Comparison of ENCODE assay signal across 30 cellular contexts in the genomic region with DNA sequence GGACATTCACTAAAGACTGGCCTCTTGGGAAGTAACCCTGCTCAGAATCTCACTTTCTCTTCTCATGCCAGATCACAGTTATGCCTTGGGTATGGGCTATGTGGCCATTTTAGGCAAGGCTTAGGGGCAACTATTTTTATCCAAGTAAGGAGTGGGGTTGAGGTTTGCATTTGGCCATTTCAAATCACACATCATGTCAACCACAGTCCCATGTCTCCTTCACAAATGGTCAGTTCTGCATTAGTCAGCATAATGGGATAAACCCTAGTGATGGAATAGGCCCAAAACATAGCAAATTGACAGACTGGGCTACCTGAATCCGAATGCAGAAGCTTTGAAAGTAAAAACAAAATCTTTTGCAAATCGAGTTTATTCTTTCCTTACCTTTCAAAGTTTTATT. TPM values are rescaled to one million over a fixed set of nuclear protein-coding genes. Genes with fewer than 3 reads are reported as not detected.
DNase-seq lines count a peak whose midpoint lies in the region; ATAC-seq, FAIRE-seq and TF ChIP-seq lines count a peak whose summit lies in the region.
"Had no signal": no experiment of that assay in that cellular context is flagged by ENCODE, and none has a peak within 500 bp of the region (broad histone marks: within the 10 kb centered on the region; RNA-seq: fewer than 3 reads in every experiment).

No MANE protein-coding gene starts in this region.

- ATAC-seq in HepG2 (no peak), right lobe of liver (no peak)
- ATAC-seq: foreskin keratinocyte, T-cell had no signal

- TF ChIP-seq POLR2A in HepG2 (IDR thresholded peaks at IDR 0.05; ENCODE audit: insufficient read depth in 1 of 2, low read depth in 2 of 2, low read length in 2 of 2), result no peak
- no peak for TF ChIP-seq POLR2A in right lobe of liver (IDR thresholded peaks at IDR 0.05)
- TF ChIP-seq POLR2A in spleen (IDR thresholded peaks at IDR 0.05), result no peak

- no peaks in the 10 kb centered on the region for H3K36me3 ChIP-seq in HepG2 (replicated peaks in 1 of 2; ENCODE audit: control insufficient read depth in 1 of 2, insufficient read depth in 2 of 2, low read length in 2 of 2)
- no peaks in the 10 kb centered on the region for H3K36me3 ChIP-seq in right lobe of liver
- no peaks in the 10 kb centered on the region for H3K36me3 ChIP-seq in spleen
- no peaks in the 10 kb centered on the region for H3K36me3 ChIP-seq in Caco-2 (ENCODE audit: control insufficient read depth, insufficient read depth, low read length)
- H3K36me3 ChIP-seq: neutrophil had no signal

- H3K36me3 Mint-ChIP-seq in Caco-2 (ENCODE audit: insufficient read depth, unreplicated experiment), result no peaks in the 10 kb centered on the region
- H3K36me3 Mint-ChIP-seq: activated naive CD8-positive, alpha-beta T cell; T-cell had no signal

- H3K27me3 ChIP-seq in HepG2 (ENCODE audit: control insufficient read depth in 1 of 2, insufficient read depth in 2 of 2, low read length in 2 of 2) (no peaks in the 10 kb centered on the region), right lobe of liver (peaks cover 0 to 4% of the 10 kb centered on the region in 2 donors), spleen (replicated peaks in 1 of 7) (no peaks in the 10 kb centered on the region), Caco-2 (replicated peaks; ENCODE audit: control insufficient read depth, insufficient read depth, low read length) (no peaks in the 10 kb centered on the region)
- H3K27me3 ChIP-seq: foreskin keratinocyte, hepatocyte, neutrophil had no signal

- POLR2A ChIA-PET in HepG2 (lab: Yijun Ruan, JAX) (no interaction called here), Caco-2 (lab: Charles Lee) (no interaction called here)

- DNase-seq in HepG2 (ENCODE audit: low spot score) (no peak), right lobe of liver (no peak), RPMI7951 (ENCODE audit: low read depth) (peak; percentile 58), myocyte (ENCODE audit: low read depth) (peak; percentile 82), hypothalamus (lab: John Stamatoyannopoulos, UW) (no peak), T-helper 1 cell (no peak), spleen (no peak), Caco-2 (no peak)
- DNase-seq: activated CD4-positive, alpha-beta T cell treated with anti-CD3 and anti-CD28 coated beads for 4 hours; C1 segment of cervical spinal cord; Calu3; H7; KBM-7; NCI-H187; NCI-H748 treated with DMSO at 0.1 percent for 48 hours; Right ventricle myocardium superior; stimulated activated CD4-positive, alpha-beta T cell treated with anti-CD3 and anti-CD28 coated beads, Interleukin-4, amount 100 ng/mL, for 24 hours; stimulated activated naive CD8-positive, alpha-beta T cell treated with anti-CD3 and anti-CD28 coated beads, Interleukin-15, Interleukin-2, amounts not matched to agents 100 U/mL and 50 U/mL, for 24 hours; T-cell; trophoblast cell had no signal

- TF ChIP-seq RAD21 in HepG2 (CRISPR knock-in tag; IDR thresholded peaks at IDR 0.05), result no peak

- no peaks in the 10 kb centered on the region for H3K79me2 ChIP-seq in HepG2 (ENCODE audit: insufficient read depth, low read length)
- H3K79me2 ChIP-seq: hepatocyte had no signal

- no peak overlapping the region for H3K9ac ChIP-seq in HepG2 (ENCODE audit: insufficient read depth, low read depth, low read length)

- no peak overlapping the region for H3K4me3 Mint-ChIP-seq in Caco-2 (ENCODE audit: unreplicated experiment)
- H3K4me3 Mint-ChIP-seq: activated naive CD8-positive, alpha-beta T cell; T-cell had no signal

- in situ Hi-C loops in HepG2 (cut with HindIII; ENCODE audit: extremely low pct_ligation_motif_present, low pct_unique_long_range_greater_than_20kb), result no loop called here

- H3K4me1 ChIP-seq in HepG2 (ENCODE audit: insufficient read depth, low read length), result peaks cover under 1% of the 10 kb centered on the region; the same call in 1 of the 2 replicates
- H3K4me1 ChIP-seq in right lobe of liver, result no peaks in the 10 kb centered on the region
- peaks cover 0 to 12% (median 0%) of the 10 kb centered on the region in 6 donors for H3K4me1 ChIP-seq in spleen
- H3K4me1 ChIP-seq in Caco-2, result no peaks in the 10 kb centered on the region
- H3K4me1 ChIP-seq: foreskin keratinocyte had no signal

- H3K4me1 Mint-ChIP-seq in Caco-2 (ENCODE audit: low read depth, unreplicated experiment), result no peaks in the 10 kb centered on the region

- no peaks in the 10 kb centered on the region for H4K20me1 ChIP-seq in HepG2 (ENCODE audit: insufficient read depth, low read length)

- TF ChIP-seq EP300 in HepG2 (IDR thresholded peaks at IDR 0.05; ENCODE audit: low read depth in 2 of 2, low read length in 2 of 2) (no peak), HepG2 (CRISPR knock-in tag; IDR thresholded peaks at IDR 0.05; ENCODE audit: borderline replicate concordance) (no peak)

- FAIRE-seq in HepG2 (lab: Jason Lieb, UNC), result no peak
- FAIRE-seq: A204.1 had no signal

- H3K9me3 Mint-ChIP-seq in Caco-2 (ENCODE audit: unreplicated experiment), result no peaks in the 10 kb centered on the region
- H3K9me3 Mint-ChIP-seq: T-cell had no signal

- H3K4me2 ChIP-seq in HepG2 (ENCODE audit: low read depth, low read length), result no peak overlapping the region
- H3K4me2 ChIP-seq: hepatocyte had no signal

- BruUV-seq in HepG2 (replicated peaks; lab: Mats Ljungman, UMichigan) (no TSS peak), Caco-2 (replicated peaks; lab: Mats Ljungman, UMichigan) (no TSS peak)

- WGBS in HepG2 (ENCODE audit: low lambda C conversion rate), result 0% methylated on average over 2 of the region's 2 CpGs
- 29% methylated on average over 2 of the region's 2 CpGs for WGBS in right lobe of liver (ENCODE audit: insufficient coverage, low coverage, low lambda C conversion rate, missing lambda C conversion rate)
- 38 to 95% (median 80%) methylated on average over 2 of the region's 2 CpGs for WGBS in spleen, 5 donors

- TF ChIP-seq CTCF in HepG2 (CRISPR knock-in tag; IDR thresholded peaks at IDR 0.05), result no peak
- no peak for TF ChIP-seq CTCF in right lobe of liver (IDR thresholded peaks at IDR 0.05)
- no peak for TF ChIP-seq CTCF in spleen (IDR thresholded peaks at IDR 0.05 in 8 of 11, conservative IDR thresholded peaks at IDR 0.05 in 3 of 11)
- no peak for TF ChIP-seq CTCF in Caco-2 (IDR thresholded peaks at IDR 0.05; ENCODE audit: insufficient read depth in 1 of 2, low read depth in 1 of 2, low read length in 1 of 2, severe bottlenecking in 1 of 2, unreplicated experiment in 1 of 2)

- no peaks in the 10 kb centered on the region for H3K27me3 Mint-ChIP-seq in Caco-2 (ENCODE audit: insufficient read depth, unreplicated experiment)
- H3K27me3 Mint-ChIP-seq: activated naive CD8-positive, alpha-beta T cell had no signal

- no peak overlapping the region for H3K4me3 ChIP-seq in HepG2 (replicated peaks in 1 of 3; ENCODE audit: insufficient read depth in 1 of 3, low read depth in 2 of 3, low read length in 3 of 3)
- H3K4me3 ChIP-seq in right lobe of liver, result no peak overlapping the region
- no peak overlapping the region for H3K4me3 ChIP-seq in spleen
- no peak overlapping the region for H3K4me3 ChIP-seq in Caco-2 (ENCODE audit: low read depth, low read length)
- H3K4me3 ChIP-seq: hepatocyte had no signal

- no peak overlapping the region for H3K27ac Mint-ChIP-seq in Caco-2 (ENCODE audit: unreplicated experiment)
- H3K27ac Mint-ChIP-seq: activated naive CD8-positive, alpha-beta T cell; activated T-helper 2 cell treated with anti-CD3 and anti-CD28 coated beads, Interferon-gamma antibody, Interleukin-2, Interleukin-4, amounts not matched to agents 10 μg/mL and 5 μg/mL and 100 μg/mL, durations not matched to agents 14 hours and 24 hours and 36 hours; T-cell had no signal

- CTCF ChIA-PET in HepG2 (lab: Yijun Ruan, JAX; ENCODE audit: low intra/inter-chr PET ratio, low total read pairs), result no interaction called here
- CTCF ChIA-PET in Caco-2 (lab: Charles Lee), result no interaction called here

- H3K27ac ChIP-seq in HepG2 (ENCODE audit: extremely low read length, insufficient read depth, low read length), result no peak overlapping the region
- H3K27ac ChIP-seq in right lobe of liver, result no peak overlapping the region
- no peak overlapping the region for H3K27ac ChIP-seq in spleen
- H3K27ac ChIP-seq: foreskin keratinocyte, hepatocyte, neutrophil had no signal

- H3K9me3 ChIP-seq in HepG2 (ENCODE audit: low read length), result no peaks in the 10 kb centered on the region
- no peaks in the 10 kb centered on the region for H3K9me3 ChIP-seq in right lobe of liver
- no peaks in the 10 kb centered on the region for H3K9me3 ChIP-seq in spleen
- no peaks in the 10 kb centered on the region for H3K9me3 ChIP-seq in Caco-2
- H3K9me3 ChIP-seq: neutrophil had no signal

- intact Hi-C loops in HepG2 (cut with micrococcal nuclease; ENCODE audit: unreplicated experiment), result no loop called here
- intact Hi-C loops in right lobe of liver (cut with DNase I), result no loop called here
- intact Hi-C loops in spleen (cut with DNase I; ENCODE audit: low total_unique reads), result no loop called here
- intact Hi-C loops in Caco-2 (cut with micrococcal nuclease; ENCODE audit: unreplicated experiment), result no loop called here

- H2AFZ ChIP-seq in HepG2 (ENCODE audit: low read length), result no peak overlapping the region
- H2AFZ ChIP-seq: hepatocyte had no signal

RNA-seq across cellular contexts. Expression of gene RTL3, which starts 0.8 kb away (rescaled TPM):
- total RNA-seq in HepG2 (2016; rRNA removed; fragmentation: Illumina TruSeq; extraction: Trizol), result not detected in 2 replicates
- not detected in 2 replicates for total RNA-seq in HepG2 (2016; cell fraction: cytosol; rRNA removed; fragmentation: Illumina TruSeq; extraction: Trizol; ENCODE audit: low read depth)
- not detected in 2 replicates for total RNA-seq in HepG2 (2016; cell fraction: insoluble cytoplasmic fraction; rRNA removed; fragmentation: Illumina TruSeq; extraction: Trizol)
- total RNA-seq in HepG2 (2016; cell fraction: membrane; rRNA removed; fragmentation: Illumina TruSeq; extraction: Trizol), result not detected in 2 replicates
- not detected in 2 replicates for total RNA-seq in HepG2 (2016; cell fraction: nucleus; rRNA removed; fragmentation: Illumina TruSeq; extraction: Trizol)
- not detected in 2 replicates for polyA plus RNA-seq in HepG2 (2011; rRNA removed)
- not detected in 2 replicates for polyA plus RNA-seq in HepG2 (2011; cell fraction: cytosol; rRNA removed)
- polyA plus RNA-seq in HepG2 (2011; cell fraction: nucleus; rRNA removed), result not detected in 2 replicates
- polyA plus RNA-seq in HepG2 (2012), result not detected in 2 replicates
- not detected in 2 replicates for polyA plus RNA-seq in HepG2 (2016; cell fraction: cytosol; fragmentation: Illumina TruSeq; extraction: Trizol; ENCODE audit: low read depth)
- not detected in 2 replicates for polyA plus RNA-seq in HepG2 (2016; cell fraction: insoluble cytoplasmic fraction; fragmentation: Illumina TruSeq; extraction: Trizol; ENCODE audit: low read depth)
- polyA plus RNA-seq in HepG2 (2016; cell fraction: membrane; fragmentation: Illumina TruSeq; extraction: Trizol; ENCODE audit: low read depth), result not detected in 2 replicates
- polyA plus RNA-seq in HepG2 (2016; cell fraction: nucleus; fragmentation: Illumina TruSeq; extraction: Trizol; ENCODE audit: insufficient read depth, low read depth), result not detected in 2 replicates
- polyA minus RNA-seq in HepG2 (2011; rRNA and poly(A)+ RNA removed; ENCODE audit: low replicate concordance), result not detected in 2 replicates
- not detected in 2 replicates for polyA minus RNA-seq in HepG2 (2011; cell fraction: cytosol; rRNA and poly(A)+ RNA removed)
- polyA minus RNA-seq in HepG2 (2011; cell fraction: nucleus; rRNA and poly(A)+ RNA removed), result not detected in 2 replicates
- total RNA-seq in right lobe of liver, result not detected
- total RNA-seq in RPMI7951 (2014; rRNA removed; shearing (Covaris generic)), result 1.4 and 1.5 TPM in 2 replicates
- 0.40 and 1.3 TPM in 2 replicates for total RNA-seq in myocyte
- polyA plus RNA-seq in myocyte (2012), result 0.14 TPM
- not detected for total RNA-seq in spleen
- polyA plus RNA-seq in spleen, result under 1 TPM in 2 of 3 donors, not detected in 1; 0.03 TPM
- total RNA-seq in Caco-2 (2022), result not detected in 2 replicates
- total RNA-seq: activated T-helper 2 cell treated with anti-CD3 and anti-CD28 coated beads, Interferon-gamma antibody, Interleukin-2, Interleukin-4, amounts not matched to agents 10 μg/mL and 5 μg/mL and 100 μg/mL, durations not matched to agents 14 hours and 24 hours and 36 hours; Calu3; cerebellum; foreskin keratinocyte; H7; hepatocyte; liver; mucosa of gallbladder; pulmonary artery endothelial cell; T-cell had no signal
- polyA plus RNA-seq: foreskin keratinocyte, hepatocyte, liver had no signal

Comparison
In these comparisons a context has a peak if more than half of its experiments do, and no peak if none do; other contexts are left out.
1. DNase-seq: peak in RPMI7951 (single experiment) and myocyte (single experiment); none in HepG2 (single experiment), right lobe of liver (0 of 3), hypothalamus (0 of 51), T-helper 1 cell (0 of 5), spleen (single experiment) and Caco-2 (0 of 2).